ENCODE assay signal across 9 cellular contexts in genomic region chr15:50247819-50248650, GRCh38. TPM values are rescaled to one million over a fixed set of nuclear protein-coding genes. Genes with fewer than 3 reads are reported as not detected.
DNase-seq lines count a peak whose midpoint lies in the region; ATAC-seq and TF ChIP-seq lines count a peak whose summit lies in the region.
"Had no signal": no experiment of that assay in that cellular context is flagged by ENCODE, and none has a peak within 500 bp of the region (broad histone marks: within the 10 kb centered on the region; RNA-seq: fewer than 3 reads in every experiment).

No MANE protein-coding gene starts in this region.

- H3K9me3 ChIP-seq in Peyer's patch = no peaks in the 10 kb centered on the region
- H3K9me3 ChIP-seq: A549 had no signal

- no peaks in the 10 kb centered on the region for H3K9me3 Mint-ChIP-seq in central memory CD8-positive, alpha-beta T cell

- peaks cover 22% of the 10 kb centered on the region for H3K4me1 Mint-ChIP-seq in central memory CD8-positive, alpha-beta T cell

- H3K4me1 ChIP-seq in Peyer's patch = peaks cover 0 to 9% (median 5%) of the 10 kb centered on the region in 4 donors

- peak; percentile 91 for ATAC-seq in HG02973 (IDR thresholded peaks at IDR 0.05; ENCODE audit: unreplicated experiment)
- peak; percentile 99 for ATAC-seq in central memory CD8-positive, alpha-beta T cell (replicated peaks; ENCODE audit: extremely low read depth, poor library complexity, severe bottlenecking)
- ATAC-seq: A549 had no signal

- TF ChIP-seq CTCF in Peyer's patch (IDR thresholded peaks at IDR 0.05) (no peak), coronary artery (IDR thresholded peaks at IDR 0.05) (no peak)

- H3K27ac ChIP-seq in Peyer's patch = peak overlapping the region in 3 of 4 donors; percentile 49 to 66 (median 58)
- no peak overlapping the region for H3K27ac ChIP-seq in coronary artery

- H3K4me3 Mint-ChIP-seq in central memory CD8-positive, alpha-beta T cell = peak overlapping the region; percentile 72

- no peaks in the 10 kb centered on the region for H3K27me3 Mint-ChIP-seq in central memory CD8-positive, alpha-beta T cell

- DNase-seq in SIG-M5 treated with dmso at 0.1 percent for 504 hours (lab: John Stamatoyannopoulos, UW; ENCODE audit: unreplicated experiment) (peak; percentile 67), SIG-M5 (lab: John Stamatoyannopoulos, UW) (no peak), Peyer's patch (peak in 2 of 3 donors; percentile 72 to 79), coronary artery (ENCODE audit: low spot score) (no peak), DMS 273 (lab: John Stamatoyannopoulos, UW; ENCODE audit: unreplicated experiment) (no peak)
- peak; percentile 25 to 44 for DNase-seq in central memory CD8-positive, alpha-beta T cell (ENCODE audit: low spot score in 2 of 2)
- peak; percentile 47 for DNase-seq in stimulated activated CD4-positive, alpha-beta T cell treated with anti-CD3 and anti-CD28 coated beads, Interleukin-4, amount 100 ng/mL, for 1 hour

- no peaks in the 10 kb centered on the region for H3K36me3 ChIP-seq in Peyer's patch

- H3K36me3 Mint-ChIP-seq in central memory CD8-positive, alpha-beta T cell (ENCODE audit: insufficient read depth) = peaks cover 5% of the 10 kb centered on the region

- peak overlapping the region in 1 of 4 donors; percentile 25 for H3K4me3 ChIP-seq in Peyer's patch
- no peak overlapping the region for H3K4me3 ChIP-seq in coronary artery
- H3K4me3 ChIP-seq: A549 had no signal

- no peak for TF ChIP-seq POLR2A in Peyer's patch (IDR thresholded peaks at IDR 0.05)

- H3K27ac Mint-ChIP-seq in central memory CD8-positive, alpha-beta T cell (ENCODE audit: low read depth) = peak overlapping the region; percentile 96

- H3K27me3 ChIP-seq in Peyer's patch = no peaks in the 10 kb centered on the region

RNA-seq across cellular contexts. Expression of gene HDC, which starts 17.5 kb away (rescaled TPM):
- total RNA-seq in Peyer's patch = 10 to 100 TPM in 1 of 4 donors, 1 to 10 TPM in 1, under 1 TPM in 1, not detected in 1; 0.80 to 21.5 (median 1.2) TPM

Comparison
In these comparisons a context has a peak if more than half of its experiments do, and no peak if none do; other contexts are left out.
1. DNase-seq: peak in SIG-M5 treated with dmso at 0.1 percent for 504 hours (single experiment), Peyer's patch (2 of 3), central memory CD8-positive, alpha-beta T cell (2 of 2) and stimulated activated CD4-positive, alpha-beta T cell treated with anti-CD3 and anti-CD28 coated beads, Interleukin-4, amount 100 ng/mL, for 1 hour (single experiment); none in SIG-M5 (single experiment), coronary artery (single experiment) and DMS 273 (single experiment).
2. H3K27ac ChIP-seq: peak in Peyer's patch (3 of 4); none in coronary artery (0 of 2).